ENCODE assay signal across 16 cellular contexts in the genomic region with DNA sequence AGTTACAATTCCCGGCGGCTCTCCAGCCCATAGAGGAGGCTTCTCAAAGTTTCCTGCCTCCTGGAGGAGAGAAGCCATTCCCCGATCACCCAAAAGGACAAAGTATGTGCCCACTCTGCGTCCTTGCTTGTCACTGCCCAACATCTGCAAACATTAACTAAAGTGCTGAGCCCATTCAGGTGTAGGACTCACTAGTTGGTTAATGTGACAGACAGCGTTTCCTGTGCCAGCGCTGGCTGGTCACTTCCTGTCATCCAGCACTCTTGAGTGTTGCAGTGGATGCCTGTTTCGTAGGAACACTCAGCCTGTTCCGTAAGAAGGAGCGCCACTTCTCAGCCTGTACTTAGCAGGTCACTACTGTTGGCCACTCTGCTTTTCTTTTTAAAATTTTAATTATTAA.
A peak's percentile ranks its signal among the peaks of the same experiment; 100 is the strongest.
DNase-seq lines count a peak whose midpoint lies in the region; ATAC-seq and TF ChIP-seq lines count a peak whose summit lies in the region.
"Had no signal": no experiment of that assay in that cellular context is flagged by ENCODE, and none has a peak within 500 bp of the region (broad histone marks: within the 10 kb centered on the region; RNA-seq: fewer than 3 reads in every experiment).

No MANE protein-coding gene starts in this region.

- TF ChIP-seq CTCF in CD8-positive, alpha-beta T cell (IDR thresholded peaks at IDR 0.05) = no peak
- TF ChIP-seq CTCF in neural cell (IDR thresholded peaks at IDR 0.05; ENCODE audit: poor library complexity, severe bottlenecking) = no peak

- peaks cover 20% of the 10 kb centered on the region for H3K4me1 ChIP-seq in CD8-positive, alpha-beta T cell (ENCODE audit: insufficient read depth, low read length)
- H3K4me1 ChIP-seq: Caco-2, right lobe of liver, stomach had no signal

- no peak overlapping the region for H2AFZ ChIP-seq in neural cell (ENCODE audit: low read depth, low read length)

- ATAC-seq in CD8-positive, alpha-beta T cell = peak; percentile 39
- ATAC-seq in effector memory CD8-positive, alpha-beta T cell (replicated peaks) = peak; percentile 84
- ATAC-seq: right lobe of liver had no signal

- H3K36me3 ChIP-seq in CD8-positive, alpha-beta T cell (ENCODE audit: insufficient read depth, low read length) = no peaks in the 10 kb centered on the region
- no peaks in the 10 kb centered on the region for H3K36me3 ChIP-seq in neural cell (ENCODE audit: insufficient read depth, low read length)
- H3K36me3 ChIP-seq: right lobe of liver, stomach had no signal

- H4K20me1 ChIP-seq in neural cell (ENCODE audit: insufficient read depth) = no peaks in the 10 kb centered on the region

- H3K9me3 ChIP-seq in CD8-positive, alpha-beta T cell (ENCODE audit: low read length) = no peaks in the 10 kb centered on the region
- H3K9me3 ChIP-seq in neural cell (ENCODE audit: low read length) = no peaks in the 10 kb centered on the region
- H3K9me3 ChIP-seq: right lobe of liver had no signal

- CTCF ChIA-PET in CD8-positive, alpha-beta T cell (lab: Charles Lee) = no interaction called here

- H3K4me3 ChIP-seq in CD8-positive, alpha-beta T cell (ENCODE audit: low read depth, low read length) = no peak overlapping the region
- no peak overlapping the region for H3K4me3 ChIP-seq in neural cell (ENCODE audit: low read length)
- H3K4me3 ChIP-seq: right lobe of liver, stomach had no signal

- no peak for TF ChIP-seq RAD21 in neural cell (conservative IDR thresholded peaks at IDR 0.05)

- no peaks in the 10 kb centered on the region for H3K9me3 Mint-ChIP-seq in CD8-positive, alpha-beta T cell
- no peaks in the 10 kb centered on the region for H3K9me3 Mint-ChIP-seq in effector memory CD8-positive, alpha-beta T cell
- H3K9me3 Mint-ChIP-seq: activated CD4-positive, alpha-beta memory T cell treated with anti-CD3 and anti-CD28 coated beads, Interleukin-2, amount 10 ng/mL, durations not matched to agents 7 days and 5 days had no signal

- no peak overlapping the region for H3K4me2 ChIP-seq in neural cell (ENCODE audit: low read length)

- DNase-seq in CD8-positive, alpha-beta T cell = peak in 6 of 7 experiments; percentile 12 to 61 (median 36)
- DNase-seq in SHP77 treated with DMSO at 0.1 percent for 48 hours (lab: John Stamatoyannopoulos, UW) = peak; percentile 1
- peak; percentile 21 to 51 (median 25) for DNase-seq in effector memory CD8-positive, alpha-beta T cell
- no peak for DNase-seq in NCI-H526 treated with DMSO at 0.1 percent for 48 hours (lab: John Stamatoyannopoulos, UW)
- DNase-seq in globus pallidus (ENCODE audit: low spot score) = no peak
- no peak for DNase-seq in NCI-H2227 (lab: John Stamatoyannopoulos, UW; ENCODE audit: unreplicated experiment)
- DNase-seq: activated CD4-positive, alpha-beta memory T cell treated with anti-CD3 and anti-CD28 coated beads, Interleukin-2, amount 10 ng/mL, durations not matched to agents 7 days and 5 days; aorta; Caco-2; GOT3; MM.1S; NCI-H146; nucleus accumbens; right lobe of liver; stomach had no signal

- peak overlapping the region; percentile 84 for H3K27ac Mint-ChIP-seq in CD8-positive, alpha-beta T cell
- H3K27ac Mint-ChIP-seq in effector memory CD8-positive, alpha-beta T cell = peak overlapping the region; percentile 86 to 89
- H3K27ac Mint-ChIP-seq: activated CD4-positive, alpha-beta memory T cell treated with anti-CD3 and anti-CD28 coated beads, Interleukin-2, amount 10 ng/mL, durations not matched to agents 7 days and 5 days had no signal

- peak overlapping the region; percentile 68 for H3K9ac ChIP-seq in neural cell (ENCODE audit: low read length)

- H3K27me3 ChIP-seq in CD8-positive, alpha-beta T cell (ENCODE audit: insufficient read depth, low read length) = no peaks in the 10 kb centered on the region
- no peaks in the 10 kb centered on the region for H3K27me3 ChIP-seq in neural cell (ENCODE audit: insufficient read depth, low read depth, low read length)
- H3K27me3 ChIP-seq: right lobe of liver had no signal

- TF ChIP-seq EP300 in neural cell (conservative IDR thresholded peaks at IDR 0.05; ENCODE audit: poor library complexity, severe bottlenecking) = no peak

- peaks cover 44% of the 10 kb centered on the region for H3K36me3 Mint-ChIP-seq in CD8-positive, alpha-beta T cell
- peaks cover 10% of the 10 kb centered on the region for H3K36me3 Mint-ChIP-seq in effector memory CD8-positive, alpha-beta T cell (ENCODE audit: insufficient read depth)

- no peaks in the 10 kb centered on the region for H3K9me2 ChIP-seq in neural cell (ENCODE audit: insufficient read depth, low read length)

- H3K79me2 ChIP-seq in neural cell (replicated peaks; ENCODE audit: insufficient read depth, low read length) = no peaks in the 10 kb centered on the region

- peaks cover 52% of the 10 kb centered on the region for H3K4me1 Mint-ChIP-seq in CD8-positive, alpha-beta T cell (ENCODE audit: low read depth)
- peaks cover 17 to 25% of the 10 kb centered on the region in 2 donors for H3K4me1 Mint-ChIP-seq in effector memory CD8-positive, alpha-beta T cell (ENCODE audit: low read depth in 2 of 2)
- H3K4me1 Mint-ChIP-seq: activated CD4-positive, alpha-beta memory T cell treated with anti-CD3 and anti-CD28 coated beads, Interleukin-2, amount 10 ng/mL, durations not matched to agents 7 days and 5 days had no signal

- peak overlapping the region; percentile 32 for H3K4me3 Mint-ChIP-seq in CD8-positive, alpha-beta T cell
- H3K4me3 Mint-ChIP-seq in effector memory CD8-positive, alpha-beta T cell = peak overlapping the region; percentile 69 to 74
- H3K4me3 Mint-ChIP-seq: activated CD4-positive, alpha-beta memory T cell treated with anti-CD3 and anti-CD28 coated beads, Interleukin-2, amount 10 ng/mL, durations not matched to agents 7 days and 5 days had no signal

- no peaks in the 10 kb centered on the region for H3F3A ChIP-seq in neural cell (ENCODE audit: insufficient read depth, low read length, poor library complexity, severe bottlenecking)

- no peak overlapping the region for H3K27ac ChIP-seq in CD8-positive, alpha-beta T cell (ENCODE audit: low read depth, low read length)
- peak overlapping the region; percentile 81 for H3K27ac ChIP-seq in neural cell (ENCODE audit: low read length)
- H3K27ac ChIP-seq: right lobe of liver, stomach had no signal

- POLR2A ChIA-PET in CD8-positive, alpha-beta T cell (lab: Charles Lee) = no interaction called here

- H3K27me3 Mint-ChIP-seq in CD8-positive, alpha-beta T cell (ENCODE audit: low read depth) = no peaks in the 10 kb centered on the region
- H3K27me3 Mint-ChIP-seq in effector memory CD8-positive, alpha-beta T cell = no peaks in the 10 kb centered on the region
- H3K27me3 Mint-ChIP-seq: activated CD4-positive, alpha-beta memory T cell treated with anti-CD3 and anti-CD28 coated beads, Interleukin-2, amount 10 ng/mL, durations not matched to agents 7 days and 5 days had no signal

- intact Hi-C loops in CD8-positive, alpha-beta T cell (cut with DNase I, micrococcal nuclease) = no loop called here

TF ChIP-seq in neural cell, 6 proteins besides CTCF, POLR2A, EP300 and RAD21:
- TF ChIP-seq TAF1 (IDR thresholded peaks at IDR 0.05; ENCODE audit: low read depth) (no peak), EZH2 (IDR thresholded peaks at IDR 0.05; ENCODE audit: borderline replicate concordance, insufficient read depth, low read length, poor library complexity, severe bottlenecking) (no peak), SMC3 (conservative IDR thresholded peaks at IDR 0.05; ENCODE audit: poor library complexity) (no peak), MXI1 (conservative IDR thresholded peaks at IDR 0.05; ENCODE audit: poor library complexity, severe bottlenecking) (no peak), POLR2AphosphoS5 (IDR thresholded peaks at IDR 0.05) (no peak)
- TF ChIP-seq, protein P1, sequence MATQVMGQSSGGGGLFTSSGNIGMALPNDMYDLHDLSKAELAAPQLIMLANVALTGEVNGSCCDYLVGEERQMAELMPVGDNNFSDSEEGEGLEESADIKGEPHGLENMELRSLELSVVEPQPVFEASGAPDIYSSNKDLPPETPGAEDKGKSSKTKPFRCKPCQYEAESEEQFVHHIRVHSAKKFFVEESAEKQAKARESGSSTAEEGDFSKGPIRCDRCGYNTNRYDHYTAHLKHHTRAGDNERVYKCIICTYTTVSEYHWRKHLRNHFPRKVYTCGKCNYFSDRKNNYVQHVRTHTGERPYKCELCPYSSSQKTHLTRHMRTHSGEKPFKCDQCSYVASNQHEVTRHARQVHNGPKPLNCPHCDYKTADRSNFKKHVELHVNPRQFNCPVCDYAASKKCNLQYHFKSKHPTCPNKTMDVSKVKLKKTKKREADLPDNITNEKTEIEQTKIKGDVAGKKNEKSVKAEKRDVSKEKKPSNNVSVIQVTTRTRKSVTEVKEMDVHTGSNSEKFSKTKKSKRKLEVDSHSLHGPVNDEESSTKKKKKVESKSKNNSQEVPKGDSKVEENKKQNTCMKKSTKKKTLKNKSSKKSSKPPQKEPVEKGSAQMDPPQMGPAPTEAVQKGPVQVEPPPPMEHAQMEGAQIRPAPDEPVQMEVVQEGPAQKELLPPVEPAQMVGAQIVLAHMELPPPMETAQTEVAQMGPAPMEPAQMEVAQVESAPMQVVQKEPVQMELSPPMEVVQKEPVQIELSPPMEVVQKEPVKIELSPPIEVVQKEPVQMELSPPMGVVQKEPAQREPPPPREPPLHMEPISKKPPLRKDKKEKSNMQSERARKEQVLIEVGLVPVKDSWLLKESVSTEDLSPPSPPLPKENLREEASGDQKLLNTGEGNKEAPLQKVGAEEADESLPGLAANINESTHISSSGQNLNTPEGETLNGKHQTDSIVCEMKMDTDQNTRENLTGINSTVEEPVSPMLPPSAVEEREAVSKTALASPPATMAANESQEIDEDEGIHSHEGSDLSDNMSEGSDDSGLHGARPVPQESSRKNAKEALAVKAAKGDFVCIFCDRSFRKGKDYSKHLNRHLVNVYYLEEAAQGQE (IDR thresholded peaks at IDR 0.05; ENCODE audit: borderline replicate concordance) = no peak
TF ChIP-seq in neural cell: peak in this region for 0.

Comparison
In these comparisons a context has a peak if more than half of its experiments do, and no peak if none do; other contexts are left out.
1. DNase-seq: peak in CD8-positive, alpha-beta T cell (6 of 7), SHP77 treated with DMSO at 0.1 percent for 48 hours (single experiment) and effector memory CD8-positive, alpha-beta T cell (3 of 3); none in NCI-H526 treated with DMSO at 0.1 percent for 48 hours (single experiment), globus pallidus (single experiment) and NCI-H2227 (single experiment).